In the genomic region with DNA sequence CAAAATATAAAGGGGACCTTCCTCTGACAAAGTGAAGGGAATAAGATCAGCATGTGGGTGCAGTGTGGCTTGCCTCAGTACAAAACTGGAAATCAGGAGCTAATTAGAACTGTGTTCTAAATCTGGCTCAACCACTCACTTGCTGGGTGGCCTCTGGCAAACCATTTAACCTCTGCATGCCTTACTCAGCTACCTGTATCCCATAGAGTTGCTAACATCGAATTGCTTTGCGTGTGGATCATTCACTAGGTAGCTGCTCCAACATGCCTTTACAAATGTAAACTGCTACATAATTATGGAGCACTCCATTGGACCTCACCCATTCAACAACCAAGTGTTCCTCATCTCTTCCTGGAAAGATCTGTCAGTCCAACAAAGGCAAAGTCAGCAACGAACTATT, we compare ENCODE assay signal across 18 cellular contexts. TPM values are rescaled to one million over a fixed set of nuclear protein-coding genes. Genes with fewer than 3 reads are reported as not detected.
DNase-seq lines count a peak whose midpoint lies in the region; ATAC-seq, FAIRE-seq and TF ChIP-seq lines count a peak whose summit lies in the region.
"Had no signal": no experiment of that assay in that cellular context is flagged by ENCODE, and none has a peak within 500 bp of the region (broad histone marks: within the 10 kb centered on the region; RNA-seq: fewer than 3 reads in every experiment).

No MANE protein-coding gene starts in this region.

- TF ChIP-seq POLR2A in H54 (IDR thresholded peaks at IDR 0.05; ENCODE audit: low read depth, low read length): no peak

- H3K27ac ChIP-seq in RWPE1 (no peak overlapping the region), keratinocyte (ENCODE audit: control insufficient read depth, insufficient read depth, low read length) (peak overlapping the region; percentile 74), coronary artery (no peak overlapping the region)
- H3K27ac ChIP-seq: KMS-11, Peyer's patch had no signal

- no peaks in the 10 kb centered on the region for H3K9me3 ChIP-seq in keratinocyte (ENCODE audit: control insufficient read depth, low read depth, low read length)
- H3K9me3 ChIP-seq: Peyer's patch had no signal

- H3K79me2 ChIP-seq in keratinocyte (ENCODE audit: control insufficient read depth, insufficient read depth, low read length): no peaks in the 10 kb centered on the region

- H3K4me2 ChIP-seq in keratinocyte (ENCODE audit: control insufficient read depth, extremely low read depth, insufficient read depth, low read depth, low read length): peak overlapping the region; percentile 80
- H3K4me2 ChIP-seq: KMS-11 had no signal

- TF ChIP-seq CTCF in RWPE1 (conservative IDR thresholded peaks at IDR 0.05; ENCODE audit: low read depth): no peak
- no peak for TF ChIP-seq CTCF in keratinocyte (optimal IDR thresholded peaks at IDR 0.05 in 1 of 3, IDR thresholded peaks at IDR 0.05 in 1 of 3, conservative IDR thresholded peaks at IDR 0.05 in 1 of 3; ENCODE audit: extremely low read depth in 1 of 3, insufficient read depth in 2 of 3, low read length in 3 of 3)
- TF ChIP-seq CTCF in coronary artery (IDR thresholded peaks at IDR 0.05): no peak

- H3K4me3 ChIP-seq in keratinocyte (ENCODE audit: control insufficient read depth in 2 of 3, extremely low read depth in 1 of 3, insufficient read depth in 2 of 3, low read depth in 1 of 3, low read length in 3 of 3) (peak overlapping the region in 1 of 3 experiments; percentile 55), coronary artery (no peak overlapping the region)
- H3K4me3 ChIP-seq: Peyer's patch had no signal

- peak; percentile 93 for ATAC-seq in esophagus mucosa

- H2AFZ ChIP-seq in keratinocyte (ENCODE audit: control insufficient read depth, low read length): no peak overlapping the region

- no peak overlapping the region for H3K9ac ChIP-seq in keratinocyte (ENCODE audit: control insufficient read depth, extremely low read depth, insufficient read depth, low read length)
- H3K9ac ChIP-seq: KMS-11 had no signal

- H4K20me1 ChIP-seq in keratinocyte (ENCODE audit: control insufficient read depth, extremely low read depth, insufficient read depth, low read length): no peaks in the 10 kb centered on the region

- DNase-seq in H54 (ENCODE audit: insufficient read length, low spot score) (no peak), RWPE1 (ENCODE audit: low spot score) (peak; percentile 83), keratinocyte (ENCODE audit: low read depth, low spot score) (peak; percentile 41), activated gamma-delta T cell (lab: John Stamatoyannopoulos, UW) (no peak), D341Med (ENCODE audit: low spot score) (no peak), coronary artery (ENCODE audit: low spot score) (no peak)
- no peak for DNase-seq in activated CD4-positive, CD25-positive, alpha-beta regulatory T cell treated with anti-CD3 and anti-CD28 coated beads, Interleukin-2, amount 50 U/mL, for 72 hours
- DNase-seq: AML-193, DMS53, NCI-H1048, NCI-H1694, NCI-H2107, NCI-H226, NCI-H524 treated with DMSO at 0.1 percent for 48 hours, Peyer's patch, SIG-M5 had no signal

- peaks cover 16% of the 10 kb centered on the region for H3K4me1 ChIP-seq in keratinocyte (ENCODE audit: control insufficient read depth, extremely low read depth, insufficient read depth, low read length)
- H3K4me1 ChIP-seq: Peyer's patch had no signal

- H3K27me3 ChIP-seq in keratinocyte (ENCODE audit: control insufficient read depth, extremely low read depth, insufficient read depth, low read length): no peaks in the 10 kb centered on the region
- H3K27me3 ChIP-seq: Peyer's patch had no signal

- FAIRE-seq in H54 (lab: Jason Lieb, UNC): peak; percentile 6
- FAIRE-seq in keratinocyte (lab: Jason Lieb, UNC): peak; percentile 93

- dilution Hi-C loops in keratinocyte (cut with MboI; ENCODE audit: extremely low pct_ligation_motif_present, low sequenced_read_pairs): no loop called here

- H3K36me3 ChIP-seq in keratinocyte (ENCODE audit: control insufficient read depth in 2 of 2, extremely low read depth in 1 of 2, insufficient read depth in 2 of 2, low read length in 2 of 2): no peaks in the 10 kb centered on the region

- CTCF ChIA-PET in RWPE1 (lab: Yijun Ruan, JAX): interaction anchor here (0.6 to 1.3 kb wide), 2 partner anchors 67 to 260 kb away, joined by 3 to 5 read pairs; no protein-coding TSS in a partner anchor

- no peaks in the 10 kb centered on the region for H3K9me1 ChIP-seq in keratinocyte (ENCODE audit: control insufficient read depth, extremely low read depth, insufficient read depth, low read length)

- POLR2A ChIA-PET in RWPE1 (lab: Yijun Ruan, JAX; ENCODE audit: low non-redundant PET): interaction anchor here (0.6 to 0.9 kb wide), 2 partner anchors 20 kb away, joined by 3 to 4 read pairs; no protein-coding TSS in a partner anchor

RNA-seq across cellular contexts. Expression of a gene that starts 19.0 kb away (rescaled TPM):
- total RNA-seq in esophagus mucosa: 4.7 TPM
- polyA plus RNA-seq in keratinocyte: 2.2 to 2.9 TPM (median 2.9 TPM) in 3 replicates
- 2.2 TPM for polyA plus RNA-seq in keratinocyte (2011; ENCODE audit: low read depth)
- 2.1 and 3.5 TPM in 2 replicates for polyA plus RNA-seq in keratinocyte (2011; cell fraction: cytosol; rRNA removed)
- polyA plus RNA-seq in keratinocyte (2011; cell fraction: nucleus; rRNA removed): 4.8 and 5.6 TPM in 2 replicates
- 2.3 and 4.0 TPM in 2 replicates for polyA plus RNA-seq in keratinocyte (2012; ENCODE audit: low replicate concordance)
- 8.1 to 12.1 TPM (median 11.2 TPM) in 3 replicates for polyA minus RNA-seq in keratinocyte
- polyA minus RNA-seq in keratinocyte (2011; cell fraction: cytosol; rRNA and poly(A)+ RNA removed): 5.8 TPM
- polyA minus RNA-seq in keratinocyte (2011; cell fraction: nucleus; rRNA and poly(A)+ RNA removed): 7.5 and 16.1 TPM in 2 replicates

Comparison
In these comparisons a context has a peak if more than half of its experiments do, and no peak if none do; other contexts are left out.
1. DNase-seq: peak in RWPE1 (single experiment) and keratinocyte (single experiment); none in H54 (single experiment), activated gamma-delta T cell (single experiment), D341Med (single experiment), activated CD4-positive, CD25-positive, alpha-beta regulatory T cell treated with anti-CD3 and anti-CD28 coated beads, Interleukin-2, amount 50 U/mL, for 72 hours (single experiment) and coronary artery (single experiment).